In genomic region chr17:32909787-32910369, GRCh38 we compare ENCODE assay signal across 8 cellular contexts. TPM values are rescaled to one million over a fixed set of nuclear protein-coding genes. Genes with fewer than 3 reads are reported as not detected.
DNase-seq lines count a peak whose midpoint lies in the region; ATAC-seq, FAIRE-seq and TF ChIP-seq lines count a peak whose summit lies in the region.

No MANE protein-coding gene starts in this region.

- no peaks in the 10 kb centered on the region for H3K36me3 ChIP-seq in ACC112 (ENCODE audit: insufficient read depth, low read length)
- H3K36me3 ChIP-seq in Loucy (ENCODE audit: insufficient read depth, low read length) = no peaks in the 10 kb centered on the region
- no peaks in the 10 kb centered on the region for H3K36me3 ChIP-seq in psoas muscle (ENCODE audit: insufficient read depth in 1 of 2, low read depth in 1 of 2)

- no peak for TF ChIP-seq POLR2A in GM12891 (IDR thresholded peaks at IDR 0.05; ENCODE audit: low read depth, low read length)

- FAIRE-seq in GM12891 (lab: Jason Lieb, UNC) = peak; percentile 94

- H3K27me3 ChIP-seq in ACC112 (ENCODE audit: insufficient read depth, low read length) (no peaks in the 10 kb centered on the region), Loucy (ENCODE audit: insufficient read depth, low read length, poor library complexity, severe bottlenecking) (no peaks in the 10 kb centered on the region), psoas muscle (ENCODE audit: insufficient read depth in 3 of 3, low read length in 2 of 3) (peaks cover 0 to 7% (median 0%) of the 10 kb centered on the region in 3 donors)

- DNase-seq in GM12891 (ENCODE audit: insufficient read length, low spot score) (peak; percentile 44), SHP77 treated with DMSO at 0.1 percent for 48 hours (lab: John Stamatoyannopoulos, UW) (peak; percentile 19), left ventricle myocardium superior (no peak), psoas muscle (peak in 1 of 2 donors; percentile 45)

- H3K27ac ChIP-seq in ACC112 (ENCODE audit: low read depth, low read length) (no peak overlapping the region), angular gyrus (ENCODE audit: low read depth, low read length) (peak overlapping the region; percentile 22), psoas muscle (no peak overlapping the region)

- H3K9me3 ChIP-seq in Loucy (ENCODE audit: insufficient read depth, low read depth, low read length) = no peaks in the 10 kb centered on the region
- no peaks in the 10 kb centered on the region for H3K9me3 ChIP-seq in psoas muscle

- WGBS in psoas muscle, 3 donors = 14 to 23% (median 14%) methylated on average over 4 of the region's 4 CpGs

- H2AFZ ChIP-seq in ACC112 (ENCODE audit: low read length, unreplicated experiment) = peak overlapping the region; percentile 72
- peak overlapping the region; percentile 73 for H2AFZ ChIP-seq in Loucy (ENCODE audit: low read length)

- no peaks in the 10 kb centered on the region for H3F3A ChIP-seq in Loucy (ENCODE audit: low read depth)

- intact Hi-C loops in left ventricle myocardium superior (cut with micrococcal nuclease) (loop anchor here (10.0 kb wide), 1 partner anchor 125 kb away; no protein-coding TSS in a partner anchor), psoas muscle (cut with DNase I) (loop anchor here in 1 of 2 donors (5.0 kb wide), 1 partner anchor 128 kb away; no protein-coding TSS in a partner anchor)

- H3K79me2 ChIP-seq in ACC112 (ENCODE audit: control insufficient read depth, insufficient read depth, low read length, unreplicated experiment) (no peaks in the 10 kb centered on the region), Loucy (ENCODE audit: insufficient read depth, low read length) (no peaks in the 10 kb centered on the region)

- peaks cover 6% of the 10 kb centered on the region for H3K4me1 ChIP-seq in ACC112 (ENCODE audit: control insufficient read depth, insufficient read depth, low read length, unreplicated experiment)
- H3K4me1 ChIP-seq in Loucy (ENCODE audit: insufficient read depth, low read length, poor library complexity, severe bottlenecking) = no peaks in the 10 kb centered on the region
- no peaks in the 10 kb centered on the region for H3K4me1 ChIP-seq in psoas muscle

- no peak overlapping the region for H3K4me3 ChIP-seq in ACC112 (ENCODE audit: low read depth, low read length)
- no peak overlapping the region for H3K4me3 ChIP-seq in Loucy (ENCODE audit: low read length, poor library complexity, severe bottlenecking)
- H3K4me3 ChIP-seq in psoas muscle = no peak overlapping the region

- no peak overlapping the region for H3K9ac ChIP-seq in Loucy (ENCODE audit: low read depth, low read length, poor library complexity, severe bottlenecking)

- H3K4me2 ChIP-seq in Loucy (ENCODE audit: low read depth, low read length, poor library complexity, severe bottlenecking) = no peak overlapping the region

- TF ChIP-seq CTCF in Loucy (conservative IDR thresholded peaks at IDR 0.05; ENCODE audit: low read length) (peak; percentile 78), psoas muscle (IDR thresholded peaks at IDR 0.05) (peak; percentile 60)

- H3K9me2 ChIP-seq in Loucy (replicated peaks; ENCODE audit: low read depth, low read length) = no peaks in the 10 kb centered on the region

- H4K20me1 ChIP-seq in Loucy (ENCODE audit: insufficient read depth, low read length, poor library complexity, severe bottlenecking) = no peaks in the 10 kb centered on the region

- ATAC-seq in left ventricle myocardium superior (peak; percentile 83), psoas muscle (peak; percentile 49 to 69 (median 62)), GM21390 (IDR thresholded peaks at IDR 0.05; ENCODE audit: unreplicated experiment) (no peak)

TF ChIP-seq in GM12891, 5 proteins besides CTCF, POLR2A, EP300 and RAD21:
- TF ChIP-seq PAX5 (IDR thresholded peaks at IDR 0.05; ENCODE audit: insufficient read depth, low read length, severe bottlenecking) = no peak
- no peak for TF ChIP-seq POU2F2 (IDR thresholded peaks at IDR 0.05; ENCODE audit: low read depth, low read length)
- TF ChIP-seq SPI1 (IDR thresholded peaks at IDR 0.05; ENCODE audit: low read depth, low read length) = 0 out of 2 replicates have a peak, but pooled peaks have one; percentile 18
- no peak for TF ChIP-seq POLR2AphosphoS5 (IDR thresholded peaks at IDR 0.05; ENCODE audit: low read depth, low read length)
- TF ChIP-seq TAF1 (IDR thresholded peaks at IDR 0.05; ENCODE audit: low read depth, low read length) = peak; percentile 45; the same call in 1 of the 2 replicates

RNA-seq across cellular contexts. Expression of gene TMEM98, which starts 18.1 kb away (rescaled TPM):
- 0.04 TPM for polyA plus RNA-seq in GM12891 (2012; ENCODE audit: low read depth, missing spikeins)
- 10.7 TPM for total RNA-seq in left ventricle myocardium superior
- 1 to 10 TPM; 1.4 to 5.7 (median 5.1) TPM for total RNA-seq in psoas muscle
- 1 to 10 TPM; 2.2 to 3.6 (median 2.5) TPM for polyA plus RNA-seq in psoas muscle

RNA-seq across cellular contexts. Expression of gene MYO1D, which starts 33.0 kb away (rescaled TPM):
- polyA plus RNA-seq in GM12891 (2012; ENCODE audit: low read depth, missing spikeins) = 12.2 TPM
- total RNA-seq in left ventricle myocardium superior (6.4 TPM), psoas muscle (1 to 10 TPM; 4.1 to 5.9 (median 4.6) TPM)
- 1 to 10 TPM; 1.8 to 2.4 (median 2.3) TPM for polyA plus RNA-seq in psoas muscle
